ENCODE assay signal across 10 cellular contexts in the genomic region with DNA sequence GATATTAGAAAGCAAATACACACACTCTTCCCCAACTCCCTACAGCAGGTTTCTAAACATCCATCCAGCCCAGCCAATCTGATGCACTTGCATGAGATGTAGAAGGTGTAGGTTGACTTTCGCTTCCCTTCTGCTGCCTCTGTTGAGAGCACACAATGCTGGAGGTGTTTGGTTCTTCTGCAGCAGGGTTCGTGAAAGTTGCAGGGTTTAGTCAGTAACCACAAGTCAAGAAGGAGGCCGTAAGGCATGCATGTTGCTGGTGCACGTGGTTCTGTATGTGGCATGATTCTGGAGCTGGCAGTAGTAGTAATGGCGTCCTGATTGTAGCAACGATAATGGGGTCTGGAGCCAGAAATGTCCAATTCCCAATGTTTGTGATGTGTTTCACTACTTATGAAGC. TPM values are rescaled to one million over a fixed set of nuclear protein-coding genes. Genes with fewer than 3 reads are reported as not detected.
DNase-seq lines count a peak whose midpoint lies in the region; ATAC-seq, FAIRE-seq and TF ChIP-seq lines count a peak whose summit lies in the region.
"Had no signal": no experiment of that assay in that cellular context is flagged by ENCODE, and none has a peak within 500 bp of the region (broad histone marks: within the 10 kb centered on the region; RNA-seq: fewer than 3 reads in every experiment).

No MANE protein-coding gene starts in this region.

- peaks cover 2% of the 10 kb centered on the region for H3K36me3 Mint-ChIP-seq in activated naive CD8-positive, alpha-beta T cell treated with anti-CD3 and anti-CD28 coated beads, Interleukin-2, amount 10 ng/mL, durations not matched to agents 7 days and 5 days

- no peak overlapping the region for H3K4me2 ChIP-seq in smooth muscle cell

- POLR2A ChIA-PET in activated naive CD8-positive, alpha-beta T cell treated with anti-CD3 and anti-CD28 coated beads, Interleukin-2, amount 10 ng/mL, durations not matched to agents 7 days and 5 days (lab: Charles Lee), result no interaction called here

- ATAC-seq in GM18517 (IDR thresholded peaks at IDR 0.05; ENCODE audit: unreplicated experiment), result peak; percentile 96
- ATAC-seq in GM19468 (IDR thresholded peaks at IDR 0.05; ENCODE audit: extremely low read depth, unreplicated experiment), result peak; percentile 89
- ATAC-seq in HG03108 (IDR thresholded peaks at IDR 0.05; ENCODE audit: unreplicated experiment), result peak; percentile 78
- ATAC-seq in activated naive CD8-positive, alpha-beta T cell treated with anti-CD3 and anti-CD28 coated beads, Interleukin-2, amount 10 ng/mL, durations not matched to agents 7 days and 5 days (ENCODE audit: low read depth), result peak; percentile 45

- peaks cover 8% of the 10 kb centered on the region for H3K4me1 Mint-ChIP-seq in activated naive CD8-positive, alpha-beta T cell treated with anti-CD3 and anti-CD28 coated beads, Interleukin-2, amount 10 ng/mL, durations not matched to agents 7 days and 5 days

- no peaks in the 10 kb centered on the region for H3F3A ChIP-seq in smooth muscle cell (ENCODE audit: low read depth)

- no peaks in the 10 kb centered on the region for H3K79me2 ChIP-seq in smooth muscle cell (ENCODE audit: low read depth)

- WGBS in smooth muscle cell (ENCODE audit: low lambda C conversion rate), result 92% methylated on average over 6 of the region's 6 CpGs

- no peaks in the 10 kb centered on the region for H3K27me3 Mint-ChIP-seq in activated naive CD8-positive, alpha-beta T cell treated with anti-CD3 and anti-CD28 coated beads, Interleukin-2, amount 10 ng/mL, durations not matched to agents 7 days and 5 days

- DNase-seq in activated naive CD8-positive, alpha-beta T cell treated with anti-CD3 and anti-CD28 coated beads, Interleukin-2, amount 10 ng/mL, durations not matched to agents 7 days and 5 days, result no peak
- DNase-seq in tibial artery (no peak), H7 (no peak), smooth muscle cell (lab: John Stamatoyannopoulos, UW; ENCODE audit: unreplicated experiment) (no peak), D721Med (ENCODE audit: insufficient read length, low spot score) (no peak)
- DNase-seq: Kasumi-1, ovary had no signal

- no peak overlapping the region for H3K27ac ChIP-seq in tibial artery
- no peak overlapping the region for H3K27ac ChIP-seq in smooth muscle cell (ENCODE audit: low read depth)
- H3K27ac ChIP-seq: ovary had no signal

- H3K9me3 Mint-ChIP-seq in activated naive CD8-positive, alpha-beta T cell treated with anti-CD3 and anti-CD28 coated beads, Interleukin-2, amount 10 ng/mL, durations not matched to agents 7 days and 5 days, result no peaks in the 10 kb centered on the region

- no peaks in the 10 kb centered on the region for H4K20me1 ChIP-seq in smooth muscle cell (ENCODE audit: low read depth)

- H3K27me3 ChIP-seq in tibial artery (no peaks in the 10 kb centered on the region), H7 (ENCODE audit: control insufficient read depth, insufficient read depth, low read length) (no peaks in the 10 kb centered on the region), smooth muscle cell (ENCODE audit: low read depth) (no peaks in the 10 kb centered on the region)
- H3K27me3 ChIP-seq: ovary had no signal

- no peak for FAIRE-seq in D721Med (lab: Jason Lieb, UNC)

- peaks cover 15 to 49% (median 45%) of the 10 kb centered on the region in 3 donors for H3K36me3 ChIP-seq in tibial artery
- peaks cover 2% of the 10 kb centered on the region; the same call in 1 of the 2 replicates for H3K36me3 ChIP-seq in H7 (replicated peaks; ENCODE audit: control insufficient read depth, insufficient read depth, low read length)
- H3K36me3 ChIP-seq in smooth muscle cell (ENCODE audit: low read depth), result no peaks in the 10 kb centered on the region
- H3K36me3 ChIP-seq: ovary had no signal

- H3K4me3 Mint-ChIP-seq in activated naive CD8-positive, alpha-beta T cell treated with anti-CD3 and anti-CD28 coated beads, Interleukin-2, amount 10 ng/mL, durations not matched to agents 7 days and 5 days, result no peak overlapping the region

- H3K4me3 ChIP-seq in tibial artery, result no peak overlapping the region
- H3K4me3 ChIP-seq in H7 (ENCODE audit: insufficient read depth, low read depth, low read length), result no peak overlapping the region
- no peak overlapping the region for H3K4me3 ChIP-seq in smooth muscle cell
- H3K4me3 ChIP-seq: ovary had no signal

- no peaks in the 10 kb centered on the region for H3K9me3 ChIP-seq in tibial artery
- H3K9me3 ChIP-seq in smooth muscle cell (replicated peaks; ENCODE audit: low read depth), result no peaks in the 10 kb centered on the region
- H3K9me3 ChIP-seq: ovary had no signal

- H2AFZ ChIP-seq in smooth muscle cell (ENCODE audit: low read depth), result no peak overlapping the region

- H3K4me1 ChIP-seq in tibial artery, result peaks cover 0 to 8% (median 0%) of the 10 kb centered on the region in 4 donors
- no peaks in the 10 kb centered on the region for H3K4me1 ChIP-seq in smooth muscle cell (ENCODE audit: low read depth)

- no peak overlapping the region for H3K27ac Mint-ChIP-seq in activated naive CD8-positive, alpha-beta T cell treated with anti-CD3 and anti-CD28 coated beads, Interleukin-2, amount 10 ng/mL, durations not matched to agents 7 days and 5 days

- intact Hi-C loops in tibial artery (cut with DNase I; ENCODE audit: low total_unique reads), result no loop called here

- H3K9ac ChIP-seq in smooth muscle cell (ENCODE audit: low read depth), result no peak overlapping the region

- TF ChIP-seq CTCF in tibial artery (IDR thresholded peaks at IDR 0.05), result no peak
- TF ChIP-seq CTCF in smooth muscle cell (IDR thresholded peaks at IDR 0.05; ENCODE audit: borderline replicate concordance, insufficient read depth, poor library complexity, severe bottlenecking), result no peak
- no peak for TF ChIP-seq CTCF in D721Med (IDR thresholded peaks at IDR 0.05; ENCODE audit: insufficient read depth, missing control alignments)

RNA-seq across cellular contexts. Expression of a gene that starts 53.0 kb away (rescaled TPM):
- total RNA-seq in activated naive CD8-positive, alpha-beta T cell treated with anti-CD3 and anti-CD28 coated beads, Interleukin-2, amount 10 ng/mL, durations not matched to agents 7 days and 5 days, result 100 to 1,000 TPM; 204 to 218 TPM
- total RNA-seq in H7 (2014; rRNA removed; shearing (Covaris generic)), result 156 and 241 TPM in 2 replicates
- total RNA-seq in smooth muscle cell, result 50.7 and 56.5 TPM in 2 replicates
- polyA plus RNA-seq in smooth muscle cell, result 33.5 and 33.7 TPM in 2 replicates

RNA-seq across cellular contexts. Expression of a gene that starts 56.1 kb away (rescaled TPM):
- total RNA-seq in activated naive CD8-positive, alpha-beta T cell treated with anti-CD3 and anti-CD28 coated beads, Interleukin-2, amount 10 ng/mL, durations not matched to agents 7 days and 5 days, result 10 to 100 TPM in 1 of 2 experiments, 1 to 10 TPM in 1; 9.7 to 10.2 TPM
- total RNA-seq in H7 (2014; rRNA removed; shearing (Covaris generic)), result 6.8 and 11.2 TPM in 2 replicates
- 15.8 and 19.1 TPM in 2 replicates for total RNA-seq in smooth muscle cell
- polyA plus RNA-seq in smooth muscle cell, result 8.2 and 10.6 TPM in 2 replicates

RNA-seq across cellular contexts. Expression of a gene that starts 56.5 kb away (rescaled TPM):
- 1 to 10 TPM; 5.3 to 6.9 TPM for total RNA-seq in activated naive CD8-positive, alpha-beta T cell treated with anti-CD3 and anti-CD28 coated beads, Interleukin-2, amount 10 ng/mL, durations not matched to agents 7 days and 5 days
- 20.9 and 22.5 TPM in 2 replicates for total RNA-seq in H7 (2014; rRNA removed; shearing (Covaris generic))
- total RNA-seq in smooth muscle cell, result 9.6 TPM in 2 replicates
- polyA plus RNA-seq in smooth muscle cell, result 4.9 and 7.9 TPM in 2 replicates

Comparison
In these comparisons a context has a peak if more than half of its experiments do, and no peak if none do; other contexts are left out.
1. ATAC-seq: peak in every context shown above with its lines; median percentile 96 in GM18517; 89 in GM19468; 78 in HG03108; 45 in activated naive CD8-positive, alpha-beta T cell treated with anti-CD3 and anti-CD28 coated beads, Interleukin-2, amount 10 ng/mL, durations not matched to agents 7 days and 5 days.